Comparison of ENCODE assay signal across 10 cellular contexts in the genomic region with DNA sequence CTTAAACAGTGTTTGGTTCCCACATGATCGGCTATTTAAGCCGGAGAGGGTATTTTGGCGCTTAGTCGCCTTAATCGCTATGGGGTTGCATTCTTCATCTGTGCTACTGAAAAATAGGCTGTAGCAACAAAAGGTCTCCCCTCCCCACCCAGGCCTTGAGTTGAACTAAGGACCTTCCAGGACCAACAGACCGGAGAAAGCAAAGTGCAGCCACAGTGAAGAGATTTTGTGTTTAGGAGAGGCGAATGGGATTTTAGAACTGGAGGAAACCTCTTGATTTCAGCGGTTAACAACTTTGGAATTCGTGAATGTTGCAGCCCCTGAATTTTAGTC. TPM values are rescaled to one million over a fixed set of nuclear protein-coding genes. Genes with fewer than 3 reads are reported as not detected.
DNase-seq lines count a peak whose midpoint lies in the region; ATAC-seq and TF ChIP-seq lines count a peak whose summit lies in the region.
"Had no signal": no experiment of that assay in that cellular context is flagged by ENCODE, and none has a peak within 500 bp of the region (broad histone marks: within the 10 kb centered on the region; RNA-seq: fewer than 3 reads in every experiment).

No MANE protein-coding gene starts in this region.

- no peak for TF ChIP-seq RAD21 in HCT116 (IDR thresholded peaks at IDR 0.05; ENCODE audit: low read depth)

- no peaks in the 10 kb centered on the region for H3K9me2 ChIP-seq in HCT116 (ENCODE audit: insufficient read depth)

- no peaks in the 10 kb centered on the region for H3K36me3 Mint-ChIP-seq in WTC11

- TSS peak; percentile 39 for BruUV-seq in HCT116 (replicated peaks; lab: Mats Ljungman, UMichigan)

- no peak for ATAC-seq in HCT116
- peak; percentile 2; the same call in 1 of the 2 replicates for ATAC-seq in WTC11
- no peak for ATAC-seq in right cardiac atrium
- no peak for ATAC-seq in GM21447 (IDR thresholded peaks at IDR 0.05; ENCODE audit: unreplicated experiment)
- no peak for ATAC-seq in HG03280 (IDR thresholded peaks at IDR 0.05; ENCODE audit: unreplicated experiment)

- H3K27ac Mint-ChIP-seq in WTC11 = peak overlapping the region; percentile 75

- H3K27me3 Mint-ChIP-seq in WTC11 (ENCODE audit: low read depth) = peaks cover 13% of the 10 kb centered on the region

- TF ChIP-seq POLR2A in HCT116 (IDR thresholded peaks at IDR 0.05; ENCODE audit: borderline replicate concordance, extremely low read depth, insufficient read depth, insufficient read length) = no peak

- TF ChIP-seq CTCF in HCT116 (IDR thresholded peaks at IDR 0.05 in 2 of 3, conservative IDR thresholded peaks at IDR 0.05 in 1 of 3; ENCODE audit: borderline replicate concordance in 1 of 3, insufficient read depth in 1 of 3, low read depth in 2 of 3, low read length in 2 of 3) = no peak
- no peak for TF ChIP-seq CTCF in WTC11 (IDR thresholded peaks at IDR 0.05)

- WGBS in right cardiac atrium = 16% methylated on average over 9 of the region's 9 CpGs

- H3K27me3 ChIP-seq in HCT116 (ENCODE audit: insufficient read depth, low read length) (no peaks in the 10 kb centered on the region), right cardiac atrium (ENCODE audit: control insufficient read depth, insufficient read depth) (no peaks in the 10 kb centered on the region), rectal smooth muscle tissue (ENCODE audit: control insufficient read depth, insufficient read depth, low read length) (no peaks in the 10 kb centered on the region)

- peak overlapping the region; percentile 90 for H3K9ac ChIP-seq in HCT116 (ENCODE audit: low read length)
- peak overlapping the region; percentile 37 for H3K9ac ChIP-seq in rectal smooth muscle tissue (ENCODE audit: low read length)

- no peaks in the 10 kb centered on the region for H3K9me3 Mint-ChIP-seq in WTC11

- H3K4me1 ChIP-seq in HCT116 (ENCODE audit: control insufficient read depth in 1 of 2, insufficient read depth in 2 of 2, low read length in 2 of 2) (peaks cover 31 to 62% of the 10 kb centered on the region in 2 experiments), right cardiac atrium (ENCODE audit: control insufficient read depth, insufficient read depth, low read length) (no peaks in the 10 kb centered on the region), rectal smooth muscle tissue (ENCODE audit: control insufficient read depth, insufficient read depth, low read length) (no peaks in the 10 kb centered on the region)

- peaks cover 6% of the 10 kb centered on the region; the same call in 1 of the 2 replicates for H4K20me1 ChIP-seq in HCT116 (ENCODE audit: insufficient read depth)

- H3K36me3 ChIP-seq in HCT116 (ENCODE audit: control insufficient read depth in 1 of 2, insufficient read depth in 2 of 2, low read length in 2 of 2) (0 out of 4 replicates have a peak, but pooled peaks cover 0 to 4% of the 10 kb centered on the region in 2 experiments), rectal smooth muscle tissue (ENCODE audit: control insufficient read depth, insufficient read depth, low read length) (no peaks in the 10 kb centered on the region)
- H3K36me3 ChIP-seq: adrenal gland had no signal

- H3K79me2 ChIP-seq in HCT116 (ENCODE audit: insufficient read depth, low read length) = peaks cover 63% of the 10 kb centered on the region

- POLR2A ChIA-PET in HCT116 (lab: Charles Lee) (interaction anchor here (0.9 to 4.6 kb wide), 4 partner anchors 11 to 175 kb away, joined by 4 to 56 read pairs (median 24); no protein-coding TSS in a partner anchor), WTC11 (lab: Charles Lee) (interaction anchor here (0.6 to 2.3 kb wide), 2 partner anchors 33 to 195 kb away, joined by 3 to 9 read pairs; no protein-coding TSS in a partner anchor)

- H2AFZ ChIP-seq in HCT116 (ENCODE audit: low read depth, low read length, poor library complexity, severe bottlenecking) = no peak overlapping the region

- H3K9me3 ChIP-seq in HCT116 (ENCODE audit: control insufficient read depth in 1 of 2, insufficient read depth in 1 of 2, low read depth in 1 of 2, low read length in 2 of 2) (no peaks in the 10 kb centered on the region), right cardiac atrium (ENCODE audit: control insufficient read depth, low read length) (no peaks in the 10 kb centered on the region)
- H3K9me3 ChIP-seq: adrenal gland had no signal

- H3K4me3 ChIP-seq in HCT116 (replicated peaks in 1 of 2; ENCODE audit: low read depth in 1 of 2, low read length in 2 of 2) (peak overlapping the region; percentile 60 to 73), right cardiac atrium (ENCODE audit: low read length) (peak overlapping the region; percentile 59), rectal smooth muscle tissue (ENCODE audit: low read length) (peak overlapping the region; percentile 73)

- intact Hi-C loops in HCT116 (cut with micrococcal nuclease) = loop anchor here (1.0 to 5.0 kb wide), 3 partner anchors 14 to 177 kb away; no protein-coding TSS in a partner anchor
- intact Hi-C loops in right cardiac atrium (cut with DNase I) = no loop called here

- no peak for DNase-seq in HCT116 (ENCODE audit: low read depth, low spot score)
- DNase-seq in WTC11 (ENCODE audit: low spot score) = no peak
- DNase-seq in right cardiac atrium = no peak
- DNase-seq in NCI-H128 (lab: John Stamatoyannopoulos, UW; ENCODE audit: unreplicated experiment) = no peak
- DNase-seq in NCI-H1048 (lab: John Stamatoyannopoulos, UW) = no peak
- DNase-seq: adrenal gland, NCI-H446 treated with DMSO at 0.1 percent for 48 hours had no signal

- CTCF ChIA-PET in HCT116 (lab: Charles Lee) (interaction anchor here (1.0 to 2.8 kb wide), 3 partner anchors 13 to 257 kb away, joined by 3 to 18 read pairs (median 10); no protein-coding TSS in a partner anchor), WTC11 (lab: Charles Lee) (interaction anchor here (0.6 to 6.1 kb wide), 9 partner anchors 12 to 1232 kb away, joined by 3 to 88 read pairs (median 4); no protein-coding TSS in a partner anchor)

- H3K27ac ChIP-seq in HCT116 (ENCODE audit: low read depth, low read length) = peak overlapping the region; percentile 84
- peak overlapping the region; percentile 55 for H3K27ac ChIP-seq in right cardiac atrium (ENCODE audit: low read length)
- peak overlapping the region; percentile 13 for H3K27ac ChIP-seq in rectal smooth muscle tissue (ENCODE audit: low read depth, low read length)

- RAD21 ChIA-PET in HCT116 (lab: Charles Lee; ENCODE audit: low non-redundant PET in 1 of 2, low total read pairs in 2 of 2, uncharacterized antibody in 2 of 2, unreplicated experiment in 2 of 2) = interaction anchor here (0.7 to 1.4 kb wide), 3 partner anchors 32 to 175 kb away, joined by 3 to 8 read pairs (median 4); no protein-coding TSS in a partner anchor

- H3K4me2 ChIP-seq in HCT116 (ENCODE audit: low read length) = peak overlapping the region; percentile 87

- peaks cover 18% of the 10 kb centered on the region for H3K4me1 Mint-ChIP-seq in WTC11

- peak overlapping the region; percentile 91 for H3K4me3 Mint-ChIP-seq in WTC11

TF ChIP-seq in HCT116, 20 proteins besides CTCF, POLR2A, EP300 and RAD21:
- no peak for TF ChIP-seq EZH2 (IDR thresholded peaks at IDR 0.05)
- TF ChIP-seq JUND (IDR thresholded peaks at IDR 0.05) = no peak
- TF ChIP-seq ZNF274 (IDR thresholded peaks at IDR 0.05; ENCODE audit: low read depth, low read length) = no peak
- TF ChIP-seq SP1 (IDR thresholded peaks at IDR 0.05; ENCODE audit: low read depth) = no peak
- TF ChIP-seq YY1 (IDR thresholded peaks at IDR 0.05; ENCODE audit: extremely low read depth, insufficient replicate concordance, low read depth, low read length) = no peak
- no peak for TF ChIP-seq POLR2AphosphoS5 (IDR thresholded peaks at IDR 0.05; ENCODE audit: low read depth, low read length)
- TF ChIP-seq CBX3 (IDR thresholded peaks at IDR 0.05; ENCODE audit: low read depth) = no peak

TF ChIP-seq in WTC11, 78 proteins besides CTCF, POLR2A, EP300 and RAD21:
- TF ChIP-seq SP1 (CRISPR knock-in tag; conservative IDR thresholded peaks at IDR 0.05) (no peak), NFE2L1 (CRISPR knock-in tag; IDR thresholded peaks at IDR 0.05) (no peak), NR2C2 (CRISPR knock-in tag; IDR thresholded peaks at IDR 0.05) (no peak), ZNF416 (CRISPR knock-in tag; IDR thresholded peaks at IDR 0.05) (no peak), SOX15 (CRISPR knock-in tag; IDR thresholded peaks at IDR 0.05) (no peak)
- TF ChIP-seq, protein P1, sequence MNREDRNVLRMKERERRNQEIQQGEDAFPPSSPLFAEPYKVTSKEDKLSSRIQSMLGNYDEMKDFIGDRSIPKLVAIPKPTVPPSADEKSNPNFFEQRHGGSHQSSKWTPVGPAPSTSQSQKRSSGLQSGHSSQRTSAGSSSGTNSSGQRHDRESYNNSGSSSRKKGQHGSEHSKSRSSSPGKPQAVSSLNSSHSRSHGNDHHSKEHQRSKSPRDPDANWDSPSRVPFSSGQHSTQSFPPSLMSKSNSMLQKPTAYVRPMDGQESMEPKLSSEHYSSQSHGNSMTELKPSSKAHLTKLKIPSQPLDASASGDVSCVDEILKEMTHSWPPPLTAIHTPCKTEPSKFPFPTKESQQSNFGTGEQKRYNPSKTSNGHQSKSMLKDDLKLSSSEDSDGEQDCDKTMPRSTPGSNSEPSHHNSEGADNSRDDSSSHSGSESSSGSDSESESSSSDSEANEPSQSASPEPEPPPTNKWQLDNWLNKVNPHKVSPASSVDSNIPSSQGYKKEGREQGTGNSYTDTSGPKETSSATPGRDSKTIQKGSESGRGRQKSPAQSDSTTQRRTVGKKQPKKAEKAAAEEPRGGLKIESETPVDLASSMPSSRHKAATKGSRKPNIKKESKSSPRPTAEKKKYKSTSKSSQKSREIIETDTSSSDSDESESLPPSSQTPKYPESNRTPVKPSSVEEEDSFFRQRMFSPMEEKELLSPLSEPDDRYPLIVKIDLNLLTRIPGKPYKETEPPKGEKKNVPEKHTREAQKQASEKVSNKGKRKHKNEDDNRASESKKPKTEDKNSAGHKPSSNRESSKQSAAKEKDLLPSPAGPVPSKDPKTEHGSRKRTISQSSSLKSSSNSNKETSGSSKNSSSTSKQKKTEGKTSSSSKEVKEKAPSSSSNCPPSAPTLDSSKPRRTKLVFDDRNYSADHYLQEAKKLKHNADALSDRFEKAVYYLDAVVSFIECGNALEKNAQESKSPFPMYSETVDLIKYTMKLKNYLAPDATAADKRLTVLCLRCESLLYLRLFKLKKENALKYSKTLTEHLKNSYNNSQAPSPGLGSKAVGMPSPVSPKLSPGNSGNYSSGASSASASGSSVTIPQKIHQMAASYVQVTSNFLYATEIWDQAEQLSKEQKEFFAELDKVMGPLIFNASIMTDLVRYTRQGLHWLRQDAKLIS (CRISPR knock-in tag; IDR thresholded peaks at IDR 0.05; ENCODE audit: borderline replicate concordance) = no peak

RNA-seq across cellular contexts. Expression of a gene that starts 1.4 kb away (rescaled TPM):
- total RNA-seq in HCT116 (2021; ENCODE audit: unreplicated experiment) = 93.1 TPM
- 40.2 and 46.0 TPM in 2 replicates for polyA plus RNA-seq in HCT116 (2012)
- total RNA-seq in WTC11 (2021) = 78.8 to 83.6 TPM (median 82.4 TPM) in 3 replicates
- 10 to 100 TPM; 24.0 to 38.3 (median 32.1) TPM for total RNA-seq in right cardiac atrium
- 14.8 TPM for polyA plus RNA-seq in right cardiac atrium

Comparison
In these comparisons a context has a peak if more than half of its experiments do, and no peak if none do; other contexts are left out.
1. H3K27ac ChIP-seq: peak in every context shown above with its lines; median percentile 84 in HCT116; 55 in right cardiac atrium; 13 in rectal smooth muscle tissue.